Comparison of ENCODE assay signal across 24 cellular contexts in the genomic region with DNA sequence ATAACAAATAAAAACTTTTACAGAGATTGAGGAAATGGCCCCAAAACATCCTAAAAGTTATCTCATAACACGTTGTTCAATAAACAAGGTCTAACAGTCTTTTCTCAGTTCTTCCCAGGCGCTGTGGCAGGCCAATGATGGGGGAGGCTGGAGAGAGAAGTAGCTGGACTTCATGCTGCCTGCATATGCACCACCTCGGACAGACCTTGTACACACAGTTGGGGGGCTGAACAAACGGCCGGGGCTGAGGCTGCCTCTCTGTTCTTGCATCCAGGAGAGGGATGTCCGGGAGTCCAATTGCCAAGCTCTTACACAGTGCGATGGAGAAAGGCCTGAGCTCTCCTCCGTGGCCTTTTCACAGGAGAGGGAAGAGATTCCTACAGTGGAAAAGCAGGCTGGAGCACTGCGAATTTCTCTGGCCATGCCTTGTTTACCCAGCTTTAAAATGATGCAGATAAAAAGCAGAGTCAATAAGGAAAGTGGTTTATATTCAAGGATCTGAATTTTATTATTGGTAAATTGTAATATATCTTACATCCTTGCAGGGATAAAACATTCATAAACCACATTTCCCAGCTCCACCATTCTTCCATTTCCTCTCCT.
A peak's percentile ranks its signal among the peaks of the same experiment; 100 is the strongest.
DNase-seq lines count a peak whose midpoint lies in the region; ATAC-seq and TF ChIP-seq lines count a peak whose summit lies in the region.
"Had no signal": no experiment of that assay in that cellular context is flagged by ENCODE, and none has a peak within 500 bp of the region (broad histone marks: within the 10 kb centered on the region; RNA-seq: fewer than 3 reads in every experiment).

No MANE protein-coding gene starts in this region.

- no peaks in the 10 kb centered on the region for H3K36me3 ChIP-seq in neuronal stem cell (replicated peaks in 1 of 2; ENCODE audit: control insufficient read depth in 2 of 2, insufficient read depth in 2 of 2, low read length in 2 of 2)
- H3K36me3 ChIP-seq: left lung, SJSA1, spleen had no signal

- no peak overlapping the region for H3K14ac ChIP-seq in neuronal stem cell (ENCODE audit: low read length)

- no peak overlapping the region for H4K91ac ChIP-seq in neuronal stem cell (ENCODE audit: low read depth, low read length, poor library complexity)

- H2BK12ac ChIP-seq in neuronal stem cell (ENCODE audit: low read length): peak overlapping the region; percentile 33

- H2AK5ac ChIP-seq in neuronal stem cell (ENCODE audit: low read depth, low read length): no peak overlapping the region

- no peak overlapping the region for H4K8ac ChIP-seq in neuronal stem cell (ENCODE audit: low read depth, low read length)

- H3K9ac ChIP-seq in neuronal stem cell (ENCODE audit: low read depth, low read length, poor library complexity): no peak overlapping the region

- ATAC-seq in GM19397 (IDR thresholded peaks at IDR 0.05; ENCODE audit: unreplicated experiment): no peak
- ATAC-seq: esophagus mucosa, left lung had no signal

- H3K4me3 ChIP-seq in HFF-Myc (replicated peaks; ENCODE audit: low read depth, low read length): no peak overlapping the region
- H3K4me3 ChIP-seq in neuronal stem cell (ENCODE audit: low read length in 2 of 2): peak overlapping the region in 1 of 2 donors; percentile 37
- H3K4me3 ChIP-seq: left lung, SJSA1, spleen had no signal

- H3K9me3 ChIP-seq in neuronal stem cell (replicated peaks in 1 of 2; ENCODE audit: control insufficient read depth in 2 of 2, insufficient read depth in 1 of 2, low read depth in 1 of 2, low read length in 2 of 2): peaks cover 0 to 28% of the 10 kb centered on the region in 2 donors

- WGBS in neuronal stem cell (ENCODE audit: extremely low coverage in 2 of 2, insufficient read length in 2 of 2, insufficient replicate concordance in 1 of 2), 2 donors: no CpG with 5 or more reads among the region's 9 CpGs

- peak overlapping the region; percentile 60 for H2AFZ ChIP-seq in neuronal stem cell (ENCODE audit: low read length)

- H2BK5ac ChIP-seq in neuronal stem cell (ENCODE audit: low read length): no peak overlapping the region

- no peak overlapping the region for H2BK15ac ChIP-seq in neuronal stem cell (ENCODE audit: low read length)

- no peak overlapping the region for H3K4me2 ChIP-seq in neuronal stem cell (ENCODE audit: insufficient read depth, low read length, poor library complexity, severe bottlenecking)

- TF ChIP-seq CTCF in HFF-Myc (IDR thresholded peaks at IDR 0.05; ENCODE audit: low read depth, low read length, missing control alignments): peak; percentile 2

- H3K18ac ChIP-seq in neuronal stem cell (ENCODE audit: low read length): no peak overlapping the region

- DNase-seq in EH (ENCODE audit: low read depth): peak; percentile 1
- DNase-seq in HFF-Myc (ENCODE audit: extremely low read depth, low read depth): no peak
- DNase-seq in brain pericyte (ENCODE audit: low read depth, low spot score): peak; percentile 24
- no peak for DNase-seq in neuronal stem cell (ENCODE audit: low spot score)
- DNase-seq in NCI-H187 (lab: John Stamatoyannopoulos, UW): no peak
- no peak for DNase-seq in activated T-cell treated with anti-CD3 and anti-CD28 coated beads, Interleukin-2, amount 50 U/mL, for 1 hour
- DNase-seq: activated naive CD4-positive, alpha-beta T cell; activated T-cell treated with anti-CD3 and anti-CD28 coated beads, Interleukin-2, amount 50 U/mL, for 24 hours; amniotic stem cell; cortex of kidney; DND-41; KBM-7; mesendoderm; MM.1S; NCI-H1417 treated with DMSO at 0.1 percent for 48 hours; NCI-H2107; NCI-H446; NCI-H82; RPMI8226; spleen had no signal

- H3K27ac ChIP-seq in neuronal stem cell (replicated peaks; ENCODE audit: low read length): no peak overlapping the region
- H3K27ac ChIP-seq: left lung, SJSA1, spleen had no signal

- peaks cover 0 to 3% of the 10 kb centered on the region in 2 donors for H3K4me1 ChIP-seq in neuronal stem cell (ENCODE audit: control insufficient read depth in 2 of 2, insufficient read depth in 1 of 2, low read depth in 1 of 2, low read length in 2 of 2)
- H3K4me1 ChIP-seq: left lung, SJSA1 had no signal

- no peaks in the 10 kb centered on the region for H3K27me3 ChIP-seq in neuronal stem cell (ENCODE audit: control insufficient read depth in 3 of 3, insufficient read depth in 3 of 3, low read depth in 1 of 3, low read length in 3 of 3)
- H3K27me3 ChIP-seq: left lung, SJSA1, spleen had no signal

- H3K23ac ChIP-seq in neuronal stem cell (ENCODE audit: low read depth, low read length, poor library complexity): no peak overlapping the region

- no peak overlapping the region for H2BK120ac ChIP-seq in neuronal stem cell (ENCODE audit: low read depth, low read length)

- H3K79me1 ChIP-seq in neuronal stem cell (ENCODE audit: low read depth, low read length): no peaks in the 10 kb centered on the region

- H3K4ac ChIP-seq in neuronal stem cell (ENCODE audit: low read length): no peak overlapping the region

Comparison
In these comparisons a context has a peak if more than half of its experiments do, and no peak if none do; other contexts are left out.
1. DNase-seq: peak in EH (single experiment) and brain pericyte (single experiment); none in HFF-Myc (single experiment), neuronal stem cell (single experiment), NCI-H187 (0 of 2) and activated T-cell treated with anti-CD3 and anti-CD28 coated beads, Interleukin-2, amount 50 U/mL, for 1 hour (single experiment).